Comparison of ENCODE assay signal across 11 cellular contexts in genomic region chr6:34226731-34227586, GRCh38. TPM values are rescaled to one million over a fixed set of nuclear protein-coding genes. Genes with fewer than 3 reads are reported as not detected.
DNase-seq lines count a peak whose midpoint lies in the region; FAIRE-seq and TF ChIP-seq lines count a peak whose summit lies in the region.
"Had no signal": no experiment of that assay in that cellular context is flagged by ENCODE, and none has a peak within 500 bp of the region (broad histone marks: within the 10 kb centered on the region; RNA-seq: fewer than 3 reads in every experiment).

No MANE protein-coding gene starts in this region.

- H3K9me2 ChIP-seq in PC-9 (ENCODE audit: insufficient read depth) = no peaks in the 10 kb centered on the region

- H3K9me3 ChIP-seq in PC-9 (ENCODE audit: insufficient read depth, low read depth) (no peaks in the 10 kb centered on the region; the same call in 1 of the 2 replicates), iPS-18c (ENCODE audit: control insufficient read depth, insufficient read depth, low read length) (no peaks in the 10 kb centered on the region)

- no peaks in the 10 kb centered on the region for H3K36me3 ChIP-seq in PC-9 (ENCODE audit: low read depth)

- no peaks in the 10 kb centered on the region for H3K79me2 ChIP-seq in PC-9 (ENCODE audit: low read depth)

- H3K4me2 ChIP-seq in PC-9 = peak overlapping the region; percentile 62

- peak; percentile 2 for DNase-seq in Ammon's horn (ENCODE audit: low spot score)
- peak in 1 of 2 experiments; percentile 33 for DNase-seq in PC-9
- no peak for DNase-seq in NCI-H1105 treated with DMSO at 0.1 percent for 48 hours (lab: John Stamatoyannopoulos, UW)
- DNase-seq in DMS153 (lab: John Stamatoyannopoulos, UW) = no peak
- no peak for DNase-seq in GM19239 (ENCODE audit: insufficient read length, low spot score)
- DNase-seq in ecto neural progenitor cell (ENCODE audit: low spot score) = no peak
- DNase-seq: activated CD4-positive, alpha-beta memory T cell treated with anti-CD3 and anti-CD28 coated beads, Interleukin-2, amount 10 ng/mL, durations not matched to agents 7 days and 5 days; NCI-H1436 had no signal

- H3K27me3 ChIP-seq in PC-9 (ENCODE audit: insufficient read depth, low read depth) = no peaks in the 10 kb centered on the region

- POLR2A ChIA-PET in PC-9 (lab: Charles Lee; ENCODE audit: unreplicated experiment) = interaction anchor here (0.6 to 0.9 kb wide), 3 partner anchors 10 to 31 kb away, joined by 5 to 13 read pairs (median 12); partner anchors contain the start of gene HMGA1

- H3K27ac ChIP-seq in PC-9 = peak overlapping the region; percentile 98
- H3K27ac ChIP-seq: epithelial cell of prostate had no signal

- no peak for FAIRE-seq in GM19239 (lab: Jason Lieb, UNC)

- TF ChIP-seq CTCF in GM12872 (IDR thresholded peaks at IDR 0.05; ENCODE audit: insufficient read depth, low read depth, low read length) = 0 out of 3 replicates have a peak, but pooled peaks have one; percentile 26
- TF ChIP-seq CTCF in PC-9 (conservative IDR thresholded peaks at IDR 0.05) = no peak

- peak overlapping the region; percentile 16; the same call in 1 of the 2 replicates for H3K4me3 ChIP-seq in PC-9
- peak overlapping the region; percentile 28; the same call in 1 of the 2 replicates for H3K4me3 ChIP-seq in iPS-18c (ENCODE audit: insufficient read depth, low read depth, low read length)

- no peaks in the 10 kb centered on the region for H4K20me1 ChIP-seq in PC-9 (ENCODE audit: insufficient read depth)

- CTCF ChIA-PET in PC-9 (lab: Charles Lee) = interaction anchor here (0.6 to 1.2 kb wide), 2 partner anchors 10 to 18 kb away, joined by 4 to 5 read pairs; no protein-coding TSS in a partner anchor

- no TSS peak for BruUV-seq in PC-9 (replicated peaks; lab: Mats Ljungman, UMichigan)

- H3K4me1 ChIP-seq in PC-9 (replicated peaks; ENCODE audit: insufficient read depth) = peaks cover 87% of the 10 kb centered on the region

- H2AFZ ChIP-seq in PC-9 = no peak overlapping the region

- intact Hi-C loops in PC-9 (cut with micrococcal nuclease; ENCODE audit: unreplicated experiment) = no loop called here

- H3F3A ChIP-seq in PC-9 (ENCODE audit: insufficient read depth, low read depth) = peaks cover 73% of the 10 kb centered on the region

RNA-seq across cellular contexts. Expression of gene HMGA1, which starts 9.7 kb away (rescaled TPM):
- 1,825 and 1,951 TPM in 2 replicates for total RNA-seq in PC-9 (2021)

RNA-seq across cellular contexts. Expression of gene SMIM29, which starts 21.8 kb away (rescaled TPM):
- total RNA-seq in PC-9 (2021) = 32.8 and 35.2 TPM in 2 replicates
